ENCODE assay signal across 8 cellular contexts in the genomic region with DNA sequence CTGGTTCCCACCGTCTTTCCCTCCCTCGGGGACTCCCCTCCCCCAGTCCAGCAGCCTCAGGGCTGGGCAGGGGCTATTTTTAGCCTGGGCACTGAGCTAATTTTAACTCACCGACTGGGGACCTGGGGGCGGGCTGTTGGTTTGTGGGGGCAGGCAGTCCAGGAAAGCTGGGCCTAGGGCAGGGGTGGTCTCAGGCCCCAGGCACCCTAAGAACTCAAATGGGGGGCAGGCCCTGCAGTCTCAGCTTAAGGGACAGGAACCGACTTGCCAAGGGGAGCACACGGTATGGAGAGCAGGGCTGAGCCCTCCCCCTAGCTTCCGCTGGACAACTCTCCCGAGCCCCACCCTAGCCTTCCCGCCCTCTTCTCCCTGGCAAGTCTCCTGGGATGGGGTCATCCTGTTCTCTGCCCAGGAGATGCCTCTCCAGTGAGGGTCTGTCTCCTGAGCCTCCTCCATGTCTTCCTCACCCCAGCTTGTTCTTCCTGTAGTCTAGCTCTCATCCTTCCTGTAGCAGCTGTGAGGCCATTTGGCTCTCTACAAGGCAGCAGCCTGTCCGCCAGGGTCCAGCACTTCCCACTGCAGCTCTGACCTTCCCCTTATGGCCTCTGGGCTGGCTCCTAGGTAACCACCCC. TPM values are rescaled to one million over a fixed set of nuclear protein-coding genes. Genes with fewer than 3 reads are reported as not detected.
DNase-seq lines count a peak whose midpoint lies in the region; ATAC-seq and TF ChIP-seq lines count a peak whose summit lies in the region.

No MANE protein-coding gene starts in this region.

- H3K4me1 Mint-ChIP-seq in CD14-positive monocyte = peaks cover 98% of the 10 kb centered on the region
- H3K4me1 Mint-ChIP-seq in naive thymus-derived CD8-positive, alpha-beta T cell = peaks cover 66 to 99% (median 97%) of the 10 kb centered on the region in 4 donors

- POLR2A ChIA-PET in naive thymus-derived CD8-positive, alpha-beta T cell (lab: Charles Lee) = interaction anchor here (0.5 to 15.0 kb wide), 8 partner anchors 8 to 226 kb away, joined by 3 to 359 read pairs (median 4); partner anchors contain the start of genes GPATCH4, MEF2D and NAXE

- TF ChIP-seq CTCF in CD14-positive monocyte (IDR thresholded peaks at IDR 0.05) (no peak), NB4 (IDR thresholded peaks at IDR 0.05; ENCODE audit: low read depth, low read length) (no peak)

- H3K36me3 Mint-ChIP-seq in CD14-positive monocyte = peaks cover 33 to 36% of the 10 kb centered on the region in 2 donors
- peaks cover 0 to 18% (median 4%) of the 10 kb centered on the region in 3 donors for H3K36me3 Mint-ChIP-seq in naive thymus-derived CD8-positive, alpha-beta T cell

- H3K4me3 Mint-ChIP-seq in CD14-positive monocyte = peak overlapping the region; percentile 72 to 84
- peak overlapping the region; percentile 59 to 86 (median 78) for H3K4me3 Mint-ChIP-seq in naive thymus-derived CD8-positive, alpha-beta T cell

- DNase-seq in CD14-positive monocyte (ENCODE audit: low spot score) = no peak
- peak; percentile 50 for DNase-seq in NB4 (ENCODE audit: low read depth)
- DNase-seq in dermis blood vessel endothelial cell = peak; percentile 38
- no peak for DNase-seq in naive thymus-derived CD8-positive, alpha-beta T cell
- DNase-seq in LoVo (ENCODE audit: low spot score) = no peak
- DNase-seq in cerebellar nuclear complex (lab: John Stamatoyannopoulos, UW) = no peak
- DNase-seq in NCI-H1105 treated with DMSO at 0.1 percent for 48 hours (lab: John Stamatoyannopoulos, UW) = no peak
- no peak for DNase-seq in activated CD4-positive, alpha-beta T cell treated with anti-CD3 and anti-CD28 coated beads for 4 hours

- TF ChIP-seq POLR2A in NB4 (IDR thresholded peaks at IDR 0.05; ENCODE audit: extremely low read depth, insufficient read length) = no peak

- peaks cover 0 to 1% (median 0%) of the 10 kb centered on the region in 7 donors for H3K9me3 Mint-ChIP-seq in CD14-positive monocyte
- no peaks in the 10 kb centered on the region for H3K9me3 Mint-ChIP-seq in naive thymus-derived CD8-positive, alpha-beta T cell

- no peak for ATAC-seq in naive thymus-derived CD8-positive, alpha-beta T cell

- H3K27me3 Mint-ChIP-seq in CD14-positive monocyte (ENCODE audit: low read depth in 3 of 3) = peaks cover 0 to 3% (median 2%) of the 10 kb centered on the region in 3 donors
- no peaks in the 10 kb centered on the region for H3K27me3 Mint-ChIP-seq in naive thymus-derived CD8-positive, alpha-beta T cell

- H3K27ac Mint-ChIP-seq in CD14-positive monocyte = peak overlapping the region; percentile 92 to 95 (median 94)
- peak overlapping the region; percentile 87 to 99 (median 94) for H3K27ac Mint-ChIP-seq in naive thymus-derived CD8-positive, alpha-beta T cell

- intact Hi-C loops in CD14-positive monocyte (cut with micrococcal nuclease) = loop anchor here (5.0 to 10.0 kb wide), 3 partner anchors 37 to 82 kb away; partner anchors contain the start of gene IQGAP3 (in 1 of the 2)

- H3K4me3 ChIP-seq in NB4 (ENCODE audit: low read depth, low read length) = peak overlapping the region; percentile 47

RNA-seq across cellular contexts. Expression of gene MEF2D, which starts 10.1 kb away (rescaled TPM):
- 1 to 10 TPM; 4.5 to 8.0 TPM for polyA plus RNA-seq in CD14-positive monocyte
- total RNA-seq in dermis blood vessel endothelial cell = 10.7 and 11.6 TPM in 2 replicates
- 10 to 100 TPM; 69.4 to 73.2 TPM for total RNA-seq in naive thymus-derived CD8-positive, alpha-beta T cell
- polyA plus RNA-seq in naive thymus-derived CD8-positive, alpha-beta T cell = 10 to 100 TPM in 1 of 3 donors, 1 to 10 TPM in 2; 6.4 to 12.6 (median 6.7) TPM

Comparison
In these comparisons a context has a peak if more than half of its experiments do, and no peak if none do; other contexts are left out.
1. DNase-seq: peak in NB4 (single experiment) and dermis blood vessel endothelial cell (single experiment); none in CD14-positive monocyte (single experiment), naive thymus-derived CD8-positive, alpha-beta T cell (0 of 10), LoVo (single experiment), cerebellar nuclear complex (0 of 2), NCI-H1105 treated with DMSO at 0.1 percent for 48 hours (single experiment) and activated CD4-positive, alpha-beta T cell treated with anti-CD3 and anti-CD28 coated beads for 4 hours (0 of 2).